In the genomic region with DNA sequence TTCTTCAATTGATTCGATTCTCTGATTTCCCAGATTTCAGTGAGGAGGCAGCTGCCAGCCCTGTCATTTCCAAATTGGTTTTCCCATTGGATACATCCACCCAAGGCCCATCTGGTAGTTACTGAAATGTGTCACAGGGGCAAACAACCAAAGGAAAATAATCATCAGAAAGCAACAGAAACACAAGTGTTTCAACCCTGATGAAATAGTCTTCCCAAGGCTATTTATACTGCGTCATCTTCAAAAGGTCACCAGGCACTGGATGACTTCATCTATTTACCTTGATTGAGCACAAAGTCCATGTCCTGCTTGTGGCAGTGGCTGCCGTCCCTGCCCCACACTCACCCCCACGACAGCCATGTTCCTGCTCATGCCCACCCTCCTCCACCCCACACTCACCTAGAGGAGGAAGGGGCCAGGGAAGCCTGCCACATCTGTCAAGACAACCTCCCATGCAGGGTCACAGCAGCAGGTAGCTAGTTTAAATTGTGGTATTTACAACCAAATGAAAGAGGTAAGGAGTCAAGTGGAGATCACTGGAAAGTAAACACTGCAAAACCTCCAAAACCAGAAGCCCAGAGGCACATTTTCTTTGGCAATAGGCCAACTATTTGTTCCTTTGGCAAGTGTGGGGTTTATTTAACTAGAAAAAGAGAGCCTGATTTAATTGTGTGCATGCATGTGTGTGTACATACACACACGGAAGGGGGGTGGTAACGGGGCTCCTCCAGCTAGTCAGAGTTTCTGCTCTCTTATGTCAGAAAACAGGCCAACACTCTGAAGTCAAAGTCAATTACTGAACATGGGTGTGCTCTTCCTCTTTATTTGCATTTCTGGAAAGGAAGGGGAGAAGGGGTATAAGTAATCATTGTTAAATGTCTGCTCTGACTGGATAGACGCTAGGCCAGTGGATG, we compare ENCODE assay signal across 1 cellular context.
A peak's percentile ranks its signal among the peaks of the same experiment; 100 is the strongest.
TF ChIP-seq lines count a peak whose summit lies in the region.

No MANE protein-coding gene starts in this region.

TF ChIP-seq in HepG2, 621 proteins besides CTCF, POLR2A, EP300 and RAD21 (continued from another document and continues in another):
- peak; percentile 63; the same call in 1 of the 2 replicates for TF ChIP-seq AHR (CRISPR knock-in tag; IDR thresholded peaks at IDR 0.05)
- TF ChIP-seq ZFP36L1 (CRISPR knock-in tag; IDR thresholded peaks at IDR 0.05): peak; percentile 93
- no peak for TF ChIP-seq TFDP1 (CRISPR knock-in tag; IDR thresholded peaks at IDR 0.05; ENCODE audit: borderline replicate concordance)
- TF ChIP-seq RXRB (CRISPR knock-in tag; IDR thresholded peaks at IDR 0.05; ENCODE audit: borderline replicate concordance): peak; percentile 90
- no peak for TF ChIP-seq NR1H2 (CRISPR knock-in tag; IDR thresholded peaks at IDR 0.05; ENCODE audit: borderline replicate concordance, low read depth)
- TF ChIP-seq, protein P1, sequence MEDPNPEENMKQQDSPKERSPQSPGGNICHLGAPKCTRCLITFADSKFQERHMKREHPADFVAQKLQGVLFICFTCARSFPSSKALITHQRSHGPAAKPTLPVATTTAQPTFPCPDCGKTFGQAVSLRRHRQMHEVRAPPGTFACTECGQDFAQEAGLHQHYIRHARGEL (CRISPR knock-in tag; IDR thresholded peaks at IDR 0.05): no peak
- no peak for TF ChIP-seq NFRKB (IDR thresholded peaks at IDR 0.05)
- TF ChIP-seq PAX8 (CRISPR knock-in tag; IDR thresholded peaks at IDR 0.05; ENCODE audit: borderline replicate concordance): no peak
- TF ChIP-seq, protein P2, sequence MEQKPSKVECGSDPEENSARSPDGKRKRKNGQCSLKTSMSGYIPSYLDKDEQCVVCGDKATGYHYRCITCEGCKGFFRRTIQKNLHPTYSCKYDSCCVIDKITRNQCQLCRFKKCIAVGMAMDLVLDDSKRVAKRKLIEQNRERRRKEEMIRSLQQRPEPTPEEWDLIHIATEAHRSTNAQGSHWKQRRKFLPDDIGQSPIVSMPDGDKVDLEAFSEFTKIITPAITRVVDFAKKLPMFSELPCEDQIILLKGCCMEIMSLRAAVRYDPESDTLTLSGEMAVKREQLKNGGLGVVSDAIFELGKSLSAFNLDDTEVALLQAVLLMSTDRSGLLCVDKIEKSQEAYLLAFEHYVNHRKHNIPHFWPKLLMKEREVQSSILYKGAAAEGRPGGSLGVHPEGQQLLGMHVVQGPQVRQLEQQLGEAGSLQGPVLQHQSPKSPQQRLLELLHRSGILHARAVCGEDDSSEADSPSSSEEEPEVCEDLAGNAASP (CRISPR knock-in tag; IDR thresholded peaks at IDR 0.05; ENCODE audit: borderline replicate concordance): peak; percentile 50; the same call in 1 of the 2 replicates
- TF ChIP-seq KDM2A (CRISPR knock-in tag; IDR thresholded peaks at IDR 0.05; ENCODE audit: borderline replicate concordance, low read depth): peak; percentile 61; the same call in 1 of the 2 replicates
- TF ChIP-seq ZNF605 (CRISPR knock-in tag; IDR thresholded peaks at IDR 0.05): peak; percentile 46; the same call in 1 of the 2 replicates
- TF ChIP-seq ZNF614 (CRISPR knock-in tag; IDR thresholded peaks at IDR 0.05; ENCODE audit: borderline replicate concordance): peak; percentile 58; the same call in 1 of the 2 replicates
- peak; percentile 53 for TF ChIP-seq ZNF331 (CRISPR knock-in tag; IDR thresholded peaks at IDR 0.05)
- no peak for TF ChIP-seq MATR3 (CRISPR knock-in tag; IDR thresholded peaks at IDR 0.05)
- peak; percentile 63; the same call in 1 of the 2 replicates for TF ChIP-seq ZNF124 (CRISPR knock-in tag; IDR thresholded peaks at IDR 0.05)
- TF ChIP-seq, protein P3, sequence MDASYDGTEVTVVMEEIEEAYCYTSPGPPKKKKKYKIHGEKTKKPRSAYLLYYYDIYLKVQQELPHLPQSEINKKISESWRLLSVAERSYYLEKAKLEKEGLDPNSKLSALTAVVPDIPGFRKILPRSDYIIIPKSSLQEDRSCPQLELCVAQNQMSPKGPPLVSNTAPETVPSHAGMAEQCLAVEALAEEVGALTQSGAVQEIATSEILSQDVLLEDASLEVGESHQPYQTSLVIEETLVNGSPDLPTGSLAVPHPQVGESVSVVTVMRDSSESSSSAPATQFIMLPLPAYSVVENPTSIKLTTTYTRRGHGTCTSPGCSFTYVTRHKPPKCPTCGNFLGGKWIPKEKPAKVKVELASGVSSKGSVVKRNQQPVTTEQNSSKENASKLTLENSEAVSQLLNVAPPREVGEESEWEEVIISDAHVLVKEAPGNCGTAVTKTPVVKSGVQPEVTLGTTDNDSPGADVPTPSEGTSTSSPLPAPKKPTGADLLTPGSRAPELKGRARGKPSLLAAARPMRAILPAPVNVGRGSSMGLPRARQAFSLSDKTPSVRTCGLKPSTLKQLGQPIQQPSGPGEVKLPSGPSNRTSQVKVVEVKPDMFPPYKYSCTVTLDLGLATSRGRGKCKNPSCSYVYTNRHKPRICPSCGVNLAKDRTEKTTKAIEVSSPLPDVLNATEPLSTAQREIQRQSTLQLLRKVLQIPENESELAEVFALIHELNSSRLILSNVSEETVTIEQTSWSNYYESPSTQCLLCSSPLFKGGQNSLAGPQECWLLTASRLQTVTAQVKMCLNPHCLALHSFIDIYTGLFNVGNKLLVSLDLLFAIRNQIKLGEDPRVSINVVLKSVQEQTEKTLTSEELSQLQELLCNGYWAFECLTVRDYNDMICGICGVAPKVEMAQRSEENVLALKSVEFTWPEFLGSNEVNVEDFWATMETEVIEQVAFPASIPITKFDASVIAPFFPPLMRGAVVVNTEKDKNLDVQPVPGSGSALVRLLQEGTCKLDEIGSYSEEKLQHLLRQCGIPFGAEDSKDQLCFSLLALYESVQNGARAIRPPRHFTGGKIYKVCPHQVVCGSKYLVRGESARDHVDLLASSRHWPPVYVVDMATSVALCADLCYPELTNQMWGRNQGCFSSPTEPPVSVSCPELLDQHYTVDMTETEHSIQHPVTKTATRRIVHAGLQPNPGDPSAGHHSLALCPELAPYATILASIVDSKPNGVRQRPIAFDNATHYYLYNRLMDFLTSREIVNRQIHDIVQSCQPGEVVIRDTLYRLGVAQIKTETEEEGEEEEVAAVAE (CRISPR knock-in tag; IDR thresholded peaks at IDR 0.05; ENCODE audit: borderline replicate concordance): no peak
- no peak for TF ChIP-seq HNRNPUL1 (IDR thresholded peaks at IDR 0.05; ENCODE audit: low read depth, low read length)
- TF ChIP-seq BORCS8-MEF2B (CRISPR knock-in tag; IDR thresholded peaks at IDR 0.05): peak; percentile 87; the same call in 1 of the 2 replicates
- TF ChIP-seq IRF2 (CRISPR knock-in tag; IDR thresholded peaks at IDR 0.05): peak; percentile 80; the same call in 1 of the 2 replicates
- TF ChIP-seq ZBTB14 (CRISPR knock-in tag; IDR thresholded peaks at IDR 0.05): no peak
- peak; percentile 95 for TF ChIP-seq EHMT2 (IDR thresholded peaks at IDR 0.05; ENCODE audit: borderline replicate concordance, low read depth, low read length)
- no peak for TF ChIP-seq ZNF773 (CRISPR knock-in tag; IDR thresholded peaks at IDR 0.05; ENCODE audit: borderline replicate concordance)
- TF ChIP-seq ARID3A (IDR thresholded peaks at IDR 0.05; ENCODE audit: low read depth, low read length): peak; percentile 87
- TF ChIP-seq, protein P4, sequence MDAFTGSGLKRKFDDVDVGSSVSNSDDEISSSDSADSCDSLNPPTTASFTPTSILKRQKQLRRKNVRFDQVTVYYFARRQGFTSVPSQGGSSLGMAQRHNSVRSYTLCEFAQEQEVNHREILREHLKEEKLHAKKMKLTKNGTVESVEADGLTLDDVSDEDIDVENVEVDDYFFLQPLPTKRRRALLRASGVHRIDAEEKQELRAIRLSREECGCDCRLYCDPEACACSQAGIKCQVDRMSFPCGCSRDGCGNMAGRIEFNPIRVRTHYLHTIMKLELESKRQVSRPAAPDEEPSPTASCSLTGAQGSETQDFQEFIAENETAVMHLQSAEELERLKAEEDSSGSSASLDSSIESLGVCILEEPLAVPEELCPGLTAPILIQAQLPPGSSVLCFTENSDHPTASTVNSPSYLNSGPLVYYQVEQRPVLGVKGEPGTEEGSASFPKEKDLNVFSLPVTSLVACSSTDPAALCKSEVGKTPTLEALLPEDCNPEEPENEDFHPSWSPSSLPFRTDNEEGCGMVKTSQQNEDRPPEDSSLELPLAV (CRISPR knock-in tag; conservative IDR thresholded peaks at IDR 0.05; ENCODE audit: low read depth): no peak
- TF ChIP-seq ERF (CRISPR knock-in tag; IDR thresholded peaks at IDR 0.05): peak; percentile 42; the same call in 1 of the 2 replicates
- TF ChIP-seq, protein P5, sequence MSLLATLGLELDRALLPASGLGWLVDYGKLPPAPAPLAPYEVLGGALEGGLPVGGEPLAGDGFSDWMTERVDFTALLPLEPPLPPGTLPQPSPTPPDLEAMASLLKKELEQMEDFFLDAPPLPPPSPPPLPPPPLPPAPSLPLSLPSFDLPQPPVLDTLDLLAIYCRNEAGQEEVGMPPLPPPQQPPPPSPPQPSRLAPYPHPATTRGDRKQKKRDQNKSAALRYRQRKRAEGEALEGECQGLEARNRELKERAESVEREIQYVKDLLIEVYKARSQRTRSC (CRISPR knock-in tag; IDR thresholded peaks at IDR 0.05; ENCODE audit: low read depth): no peak
- no peak for TF ChIP-seq ZNF276 (CRISPR knock-in tag; IDR thresholded peaks at IDR 0.05; ENCODE audit: low read depth)
- no peak for TF ChIP-seq BCL3 (CRISPR knock-in tag; IDR thresholded peaks at IDR 0.05)
- TF ChIP-seq NR2F2 (IDR thresholded peaks at IDR 0.05; ENCODE audit: borderline replicate concordance, low read depth): peak; percentile 85
- TF ChIP-seq ZNF34 (CRISPR knock-in tag; IDR thresholded peaks at IDR 0.05; ENCODE audit: borderline replicate concordance): no peak
- TF ChIP-seq BRCA1 (CRISPR knock-in tag; IDR thresholded peaks at IDR 0.05): no peak
- peak; percentile 18; the same call in 1 of the 2 replicates for TF ChIP-seq ZNF232 (CRISPR knock-in tag; IDR thresholded peaks at IDR 0.05; ENCODE audit: borderline replicate concordance)
- TF ChIP-seq ZNF780A (CRISPR knock-in tag; IDR thresholded peaks at IDR 0.05): peak; percentile 84; the same call in 1 of the 2 replicates
- TF ChIP-seq HNRNPL (IDR thresholded peaks at IDR 0.05; ENCODE audit: low read depth, low read length): 0 out of 2 replicates have a peak, but pooled peaks have one; percentile 71
- no peak for TF ChIP-seq TCF7L2 (IDR thresholded peaks at IDR 0.05; ENCODE audit: low read depth, low read length)
- no peak; the same call in 1 of the 2 replicates for TF ChIP-seq ZNF33A (CRISPR knock-in tag; IDR thresholded peaks at IDR 0.05; ENCODE audit: borderline replicate concordance)
